ENCODE assay signal across 17 cellular contexts in the genomic region with DNA sequence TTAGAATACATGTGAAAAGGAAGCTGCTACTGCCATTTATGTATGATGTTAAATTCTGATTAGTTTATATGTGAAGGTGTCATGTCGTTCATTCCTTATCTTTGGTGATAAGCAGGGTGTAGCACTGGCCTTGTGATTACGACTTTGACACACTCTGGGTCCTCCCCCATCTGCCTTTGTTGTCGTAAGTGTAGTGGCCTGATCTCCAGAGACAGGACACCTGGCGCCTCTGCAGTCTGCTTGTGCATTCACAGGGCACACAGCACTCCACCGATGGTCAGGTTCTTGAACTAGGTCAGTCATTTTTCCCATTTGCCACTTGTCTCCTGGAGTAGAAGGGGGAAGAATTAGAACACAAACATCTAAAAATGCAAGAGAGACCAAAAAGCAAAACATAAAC.
"Had no signal": no experiment of that assay in that cellular context is flagged by ENCODE, and none has a peak within 500 bp of the region (broad histone marks: within the 10 kb centered on the region; RNA-seq: fewer than 3 reads in every experiment).

No MANE protein-coding gene starts in this region.

- H3K27ac ChIP-seq: epithelial cell of prostate, gastroesophageal sphincter, heart right ventricle had no signal

- H3K4me3 ChIP-seq: gastroesophageal sphincter, heart right ventricle, left lung, lung had no signal

- DNase-seq: activated CD4-positive, alpha-beta T cell treated with anti-CD3 and anti-CD28 coated beads for 4 hours; activated CD4-positive, alpha-beta T cell treated with anti-CD3 and anti-CD28 coated beads, Interleukin-2, amount 50 U/mL, for 48 hours; activated CD4-positive, CD25-positive, alpha-beta regulatory T cell; activated effector memory CD4-positive, alpha-beta T cell treated with anti-CD3 and anti-CD28 coated beads, Interleukin-2, amount 50 U/mL, for 16 hours; activated naive CD4-positive, alpha-beta T cell treated with anti-CD3 and anti-CD28 coated beads, Interleukin-2, amount 10 ng/mL, durations not matched to agents 7 days and 5 days; amygdala; heart right ventricle; kidney; left lung; natural killer cell; retina; stimulated activated CD4-positive, alpha-beta T cell treated with anti-CD3 and anti-CD28 coated beads, Interleukin-4, amount 100 ng/mL, for 24 hours; stimulated activated naive CD4-positive, alpha-beta T cell treated with Interleukin-2 at 50 U/mL for 16 hours; T1000 had no signal

- ATAC-seq: gastroesophageal sphincter, heart right ventricle, left lung, natural killer cell had no signal

- FAIRE-seq: kidney had no signal

- H3K36me3 ChIP-seq: gastroesophageal sphincter, heart right ventricle, left lung had no signal

- H3K27me3 ChIP-seq: gastroesophageal sphincter, heart right ventricle, left lung had no signal
